In genomic region chr3:176759815-176760506, GRCh38 we compare ENCODE assay signal across 18 cellular contexts.
"Had no signal": no experiment of that assay in that cellular context is flagged by ENCODE, and none has a peak within 500 bp of the region (broad histone marks: within the 10 kb centered on the region; RNA-seq: fewer than 3 reads in every experiment).

No MANE protein-coding gene starts in this region.

- ATAC-seq: esophagus mucosa; gastroesophageal sphincter; heart left ventricle; left ventricle myocardium superior; mucosa of descending colon; psoas muscle; right cardiac atrium; stimulated activated naive CD8-positive, alpha-beta T cell treated with anti-CD3 and anti-CD28 coated beads, Interleukin-15, Interleukin-2, amounts not matched to agents 100 U/mL and 50 U/mL, for 24 hours had no signal

- H3K4me3 ChIP-seq: coronary artery, gastroesophageal sphincter, heart left ventricle, mucosa of descending colon, neural progenitor cell, psoas muscle, tibial artery had no signal

- DNase-seq: activated B cell treated with CpG ODN at 0.5 μM for 24 hours; activated CD4-positive, alpha-beta memory T cell treated with anti-CD3 and anti-CD28 coated beads for 36 hours; activated CD4-positive, alpha-beta T cell treated with anti-CD3 and anti-CD28 coated beads for 4 hours; activated T-cell treated with anti-CD3 and anti-CD28 coated beads for 4 hours; heart left ventricle; kidney glomerular epithelial cell; left ventricle myocardium superior; mucosa of descending colon; naive B cell; psoas muscle; right cardiac atrium; stimulated activated naive CD8-positive, alpha-beta T cell treated with anti-CD3 and anti-CD28 coated beads, Interleukin-15, Interleukin-2, amounts not matched to agents 100 U/mL and 50 U/mL, for 24 hours; substantia nigra; tibial artery had no signal
